14 cellular contexts compared by ENCODE assay signal in genomic region chr11:102438311-102439062, GRCh38. TPM values are rescaled to one million over a fixed set of nuclear protein-coding genes. Genes with fewer than 3 reads are reported as not detected.
DNase-seq lines count a peak whose midpoint lies in the region; ATAC-seq and TF ChIP-seq lines count a peak whose summit lies in the region.
"Had no signal": no experiment of that assay in that cellular context is flagged by ENCODE, and none has a peak within 500 bp of the region (broad histone marks: within the 10 kb centered on the region; RNA-seq: fewer than 3 reads in every experiment).

No MANE protein-coding gene starts in this region.

- ATAC-seq in GM23338, result no peak; the same call in 2 of the 3 replicates
- ATAC-seq in HG03354 (IDR thresholded peaks at IDR 0.05; ENCODE audit: poor library complexity, severe bottlenecking, unreplicated experiment), result no peak
- ATAC-seq: body of pancreas had no signal

- H3K79me2 ChIP-seq in GM23338 (replicated peaks; ENCODE audit: insufficient read depth), result peaks cover 49% of the 10 kb centered on the region

- peak overlapping the region; percentile 60; the same call in 1 of the 2 replicates for H3K4me2 ChIP-seq in GM23338
- H3K4me2 ChIP-seq: BLaER1 had no signal

- H3K4me1 Mint-ChIP-seq in GM23338, result peaks cover 14% of the 10 kb centered on the region; the same call in 2 of the 3 replicates
- H3K4me1 Mint-ChIP-seq in activated CD4-positive, alpha-beta T cell treated with anti-CD3 and anti-CD28 coated beads, Interleukin-2, amount 10 ng/mL, durations not matched to agents 24 days and 14 days, result peaks cover 67% of the 10 kb centered on the region

- H4K20me1 ChIP-seq in GM23338 (replicated peaks; ENCODE audit: insufficient read depth), result no peaks in the 10 kb centered on the region

- H3K9me2 ChIP-seq in GM23338 (ENCODE audit: insufficient read depth), result no peaks in the 10 kb centered on the region

- H2AFZ ChIP-seq in GM23338, result no peak overlapping the region

- peaks cover 22% of the 10 kb centered on the region for H3K4me1 ChIP-seq in GM23338 (ENCODE audit: insufficient read depth)
- H3K4me1 ChIP-seq: BLaER1, body of pancreas, Peyer's patch, prostate gland had no signal

- no peaks in the 10 kb centered on the region for H3F3A ChIP-seq in GM23338 (replicated peaks; ENCODE audit: low read depth)

- intact Hi-C loops in activated CD4-positive, alpha-beta T cell treated with anti-CD3 and anti-CD28 coated beads, Interleukin-2, amount 10 ng/mL, durations not matched to agents 24 days and 14 days (cut with micrococcal nuclease), result no loop called here

- H3K4me3 Mint-ChIP-seq in GM23338, result no peak overlapping the region
- H3K4me3 Mint-ChIP-seq in activated CD4-positive, alpha-beta T cell treated with anti-CD3 and anti-CD28 coated beads, Interleukin-2, amount 10 ng/mL, durations not matched to agents 24 days and 14 days, result peak overlapping the region; percentile 76

- H3K27ac ChIP-seq in GM23338 (ENCODE audit: low read depth) (no peak overlapping the region), brain microvascular endothelial cell (no peak overlapping the region)
- H3K27ac ChIP-seq: BLaER1, body of pancreas, prostate gland had no signal

- H3K36me3 ChIP-seq in GM23338 (ENCODE audit: insufficient read depth) (no peaks in the 10 kb centered on the region; the same call in none of the 2 replicates), brain microvascular endothelial cell (replicated peaks) (no peaks in the 10 kb centered on the region)
- H3K36me3 ChIP-seq: Peyer's patch, prostate gland had no signal

- DNase-seq in GM23338 (ENCODE audit: low spot score) (no peak), brain microvascular endothelial cell (peak; percentile 6), COR-L47 (lab: John Stamatoyannopoulos, UW) (no peak), DMS 273 treated with DMSO at 0.1 percent for 48 hours (lab: John Stamatoyannopoulos, UW) (no peak)
- peak; percentile 78 for DNase-seq in activated CD4-positive, alpha-beta T cell treated with anti-CD3 and anti-CD28 coated beads, Interleukin-2, amount 10 ng/mL, durations not matched to agents 24 days and 14 days
- DNase-seq in stimulated activated CD4-positive, alpha-beta T cell treated with anti-CD3 and anti-CD28 coated beads, Interleukin-4, amount 100 ng/mL, for 24 hours, result peak; percentile 25
- DNase-seq: GF-D8, NCI-H1092, NCI-H524 treated with DMSO at 0.1 percent for 48 hours had no signal

- peaks cover 32% of the 10 kb centered on the region for H3K9me3 Mint-ChIP-seq in GM23338
- peaks cover 7% of the 10 kb centered on the region for H3K9me3 Mint-ChIP-seq in activated CD4-positive, alpha-beta T cell treated with anti-CD3 and anti-CD28 coated beads, Interleukin-2, amount 10 ng/mL, durations not matched to agents 24 days and 14 days

- in situ Hi-C loops in brain microvascular endothelial cell (cut with HindIII; ENCODE audit: low pct_ligation_motif_present, low sequenced_read_pairs), result no loop called here

- no peak overlapping the region for H3K27ac Mint-ChIP-seq in GM23338
- peak overlapping the region; percentile 34 for H3K27ac Mint-ChIP-seq in activated CD4-positive, alpha-beta T cell treated with anti-CD3 and anti-CD28 coated beads, Interleukin-2, amount 10 ng/mL, durations not matched to agents 24 days and 14 days

- no peak for TF ChIP-seq CTCF in GM23338 (conservative IDR thresholded peaks at IDR 0.05; ENCODE audit: low read depth in 2 of 2)
- no peak for TF ChIP-seq CTCF in brain microvascular endothelial cell (IDR thresholded peaks at IDR 0.05; ENCODE audit: low read depth, low read length, missing control alignments)

- no peaks in the 10 kb centered on the region for H3K27me3 ChIP-seq in GM23338 (ENCODE audit: insufficient read depth)
- H3K27me3 ChIP-seq in brain microvascular endothelial cell (replicated peaks), result no peaks in the 10 kb centered on the region
- H3K27me3 ChIP-seq: BLaER1, body of pancreas, Peyer's patch had no signal

- H3K4me3 ChIP-seq in GM23338, result no peak overlapping the region
- H3K4me3 ChIP-seq in brain microvascular endothelial cell (ENCODE audit: low read depth, low read length), result no peak overlapping the region
- H3K4me3 ChIP-seq: BLaER1, body of pancreas, Peyer's patch, prostate gland had no signal

- no peaks in the 10 kb centered on the region for H3K27me3 Mint-ChIP-seq in GM23338 (ENCODE audit: insufficient read depth, low read depth, poor library complexity)
- H3K27me3 Mint-ChIP-seq in activated CD4-positive, alpha-beta T cell treated with anti-CD3 and anti-CD28 coated beads, Interleukin-2, amount 10 ng/mL, durations not matched to agents 24 days and 14 days, result no peaks in the 10 kb centered on the region

- peaks cover 69% of the 10 kb centered on the region for H3K36me3 Mint-ChIP-seq in GM23338 (ENCODE audit: low read depth)
- peaks cover 76% of the 10 kb centered on the region for H3K36me3 Mint-ChIP-seq in activated CD4-positive, alpha-beta T cell treated with anti-CD3 and anti-CD28 coated beads, Interleukin-2, amount 10 ng/mL, durations not matched to agents 24 days and 14 days (ENCODE audit: low read depth)

TF ChIP-seq in GM23338, 12 proteins besides CTCF, POLR2A, EP300 and RAD21 (continues in another document):
- TF ChIP-seq POLR2AphosphoS5 (IDR thresholded peaks at IDR 0.05; ENCODE audit: low read depth) (no peak), CREB1 (CRISPR knock-in tag; IDR thresholded peaks at IDR 0.05; ENCODE audit: low read depth) (no peak), REST (IDR thresholded peaks at IDR 0.05; ENCODE audit: unreplicated experiment) (no peak), NANOG (IDR thresholded peaks at IDR 0.05; ENCODE audit: borderline replicate concordance) (no peak)

RNA-seq across cellular contexts. Expression of gene TMEM123, which starts 14.1 kb away (rescaled TPM):
- total RNA-seq in GM23338 (2014; rRNA removed; shearing (Covaris generic)), result 61.0 and 63.0 TPM in 2 replicates
- polyA plus RNA-seq in GM23338 (2016; fragmentation: Nextera tagmentation; extraction: Ambion mirVana), result 37.6 and 44.1 TPM in 2 replicates
- 243 and 250 TPM in 2 replicates for total RNA-seq in activated CD4-positive, alpha-beta T cell treated with anti-CD3 and anti-CD28 coated beads, Interleukin-2, amount 10 ng/mL, durations not matched to agents 24 days and 14 days

Comparison
In these comparisons a context has a peak if more than half of its experiments do, and no peak if none do; other contexts are left out.
1. DNase-seq: peak in activated CD4-positive, alpha-beta T cell treated with anti-CD3 and anti-CD28 coated beads, Interleukin-2, amount 10 ng/mL, durations not matched to agents 24 days and 14 days (single experiment), brain microvascular endothelial cell (single experiment) and stimulated activated CD4-positive, alpha-beta T cell treated with anti-CD3 and anti-CD28 coated beads, Interleukin-4, amount 100 ng/mL, for 24 hours (single experiment); none in GM23338 (single experiment), COR-L47 (single experiment) and DMS 273 treated with DMSO at 0.1 percent for 48 hours (single experiment).